Comparison of ENCODE assay signal across 1 cellular context in the genomic region with DNA sequence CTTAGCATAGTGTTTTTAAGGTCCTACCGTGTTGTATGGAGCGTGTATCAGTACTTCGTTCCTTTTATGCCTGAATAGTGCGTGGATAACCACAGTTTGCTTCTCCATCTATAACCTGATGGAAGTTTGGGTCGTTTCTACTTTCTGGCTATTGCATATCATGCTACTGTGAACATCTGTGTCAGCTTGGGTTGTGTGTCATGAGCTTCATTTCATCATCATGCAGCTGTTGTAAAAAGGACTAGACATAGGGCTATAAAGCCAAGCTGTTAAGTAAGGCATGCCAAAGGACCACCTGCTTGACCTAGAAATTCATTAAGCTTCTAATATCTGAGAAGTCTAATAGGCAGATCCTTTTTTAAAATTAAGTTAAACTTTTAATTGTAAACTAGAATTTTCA.
TF ChIP-seq lines count a peak whose summit lies in the region.

No MANE protein-coding gene starts in this region.

TF ChIP-seq in IMR-90, 13 proteins besides CTCF, POLR2A, EP300 and RAD21 (continued from another document):
- TF ChIP-seq, protein P1, sequence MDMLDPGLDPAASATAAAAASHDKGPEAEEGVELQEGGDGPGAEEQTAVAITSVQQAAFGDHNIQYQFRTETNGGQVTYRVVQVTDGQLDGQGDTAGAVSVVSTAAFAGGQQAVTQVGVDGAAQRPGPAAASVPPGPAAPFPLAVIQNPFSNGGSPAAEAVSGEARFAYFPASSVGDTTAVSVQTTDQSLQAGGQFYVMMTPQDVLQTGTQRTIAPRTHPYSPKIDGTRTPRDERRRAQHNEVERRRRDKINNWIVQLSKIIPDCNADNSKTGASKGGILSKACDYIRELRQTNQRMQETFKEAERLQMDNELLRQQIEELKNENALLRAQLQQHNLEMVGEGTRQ (IDR thresholded peaks at IDR 0.05; ENCODE audit: low read depth, low read length), result no peak
- TF ChIP-seq RFX5 (IDR thresholded peaks at IDR 0.05; ENCODE audit: low read depth, low read length) (no peak), CHD1 (IDR thresholded peaks at IDR 0.05; ENCODE audit: low read depth, low read length) (no peak), BHLHE40 (IDR thresholded peaks at IDR 0.05; ENCODE audit: low read depth, low read length) (no peak), RCOR1 (IDR thresholded peaks at IDR 0.05; ENCODE audit: insufficient replicate concordance, low read length) (no peak), MAFK (IDR thresholded peaks at IDR 0.05; ENCODE audit: low read depth, low read length) (no peak), SMC3 (IDR thresholded peaks at IDR 0.05; ENCODE audit: low read depth, low read length) (no peak)
- TF ChIP-seq, protein P2, sequence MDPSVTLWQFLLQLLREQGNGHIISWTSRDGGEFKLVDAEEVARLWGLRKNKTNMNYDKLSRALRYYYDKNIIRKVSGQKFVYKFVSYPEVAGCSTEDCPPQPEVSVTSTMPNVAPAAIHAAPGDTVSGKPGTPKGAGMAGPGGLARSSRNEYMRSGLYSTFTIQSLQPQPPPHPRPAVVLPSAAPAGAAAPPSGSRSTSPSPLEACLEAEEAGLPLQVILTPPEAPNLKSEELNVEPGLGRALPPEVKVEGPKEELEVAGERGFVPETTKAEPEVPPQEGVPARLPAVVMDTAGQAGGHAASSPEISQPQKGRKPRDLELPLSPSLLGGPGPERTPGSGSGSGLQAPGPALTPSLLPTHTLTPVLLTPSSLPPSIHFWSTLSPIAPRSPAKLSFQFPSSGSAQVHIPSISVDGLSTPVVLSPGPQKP (IDR thresholded peaks at IDR 0.05; ENCODE audit: borderline replicate concordance, low read depth, low read length), result no peak
TF ChIP-seq in IMR-90: peak in this region for 0.
